Comparison of ENCODE assay signal across 16 cellular contexts in the genomic region with DNA sequence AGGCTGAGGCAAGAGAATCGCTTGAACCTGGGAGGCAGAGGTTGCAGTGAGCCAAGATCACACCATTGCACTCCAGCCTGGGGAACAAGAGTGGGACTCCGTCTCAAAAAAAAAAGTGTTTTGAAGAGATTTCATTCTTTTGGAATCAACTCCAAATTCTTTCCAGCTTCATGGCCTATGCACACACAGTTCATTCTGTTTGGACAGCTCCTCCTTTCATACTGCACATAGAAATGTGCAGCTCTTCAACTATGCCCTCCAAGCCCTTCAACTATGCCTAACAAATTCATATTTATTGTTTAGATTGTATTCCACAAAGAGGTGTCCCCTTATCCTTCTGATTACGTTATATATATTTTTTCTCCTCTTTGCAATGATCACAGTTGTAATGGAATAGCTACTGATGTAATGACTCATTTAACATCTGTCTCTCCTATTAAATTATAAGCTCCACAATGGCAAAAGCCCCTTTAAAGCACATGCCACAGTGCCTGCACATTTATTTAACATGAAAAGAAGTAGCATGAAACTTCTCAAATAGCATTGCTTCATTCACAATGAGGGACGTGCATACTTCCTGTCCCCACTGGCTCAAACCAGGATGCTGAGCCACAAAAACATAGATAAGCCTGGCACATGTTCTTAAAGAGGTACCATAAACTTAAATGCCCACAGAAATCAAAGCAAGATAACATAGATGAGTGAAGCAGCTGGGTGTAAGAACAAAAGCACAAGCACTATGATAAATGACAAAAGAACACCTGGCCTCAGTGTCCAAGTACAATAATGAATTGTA. TPM values are rescaled to one million over a fixed set of nuclear protein-coding genes. Genes with fewer than 3 reads are reported as not detected.
DNase-seq lines count a peak whose midpoint lies in the region; ATAC-seq and TF ChIP-seq lines count a peak whose summit lies in the region.
"Had no signal": no experiment of that assay in that cellular context is flagged by ENCODE, and none has a peak within 500 bp of the region (broad histone marks: within the 10 kb centered on the region; RNA-seq: fewer than 3 reads in every experiment).

No MANE protein-coding gene starts in this region.

- no peak for ATAC-seq in stimulated activated effector memory CD8-positive, alpha-beta T cell treated with anti-CD3 and anti-CD28 coated beads, Interleukin-12 subunit alpha, Interleukin-12 subunit beta, amount 100 ng/mL, for 72 hours
- ATAC-seq in HG03378 (IDR thresholded peaks at IDR 0.05; ENCODE audit: unreplicated experiment) (no peak), HG03457 (IDR thresholded peaks at IDR 0.05; ENCODE audit: unreplicated experiment) (no peak)
- ATAC-seq: activated naive CD4-positive, alpha-beta T cell treated with anti-CD3 and anti-CD28 coated beads, Interleukin-2, amount 50 U/mL, for 72 hours; gastroesophageal sphincter had no signal

- no peak overlapping the region for H3K27ac Mint-ChIP-seq in activated CD4-positive, alpha-beta memory T cell treated with anti-CD3 and anti-CD28 coated beads, Interleukin-2, amount 10 ng/mL, durations not matched to agents 7 days and 5 days
- no peak overlapping the region for H3K27ac Mint-ChIP-seq in activated CD4-positive, alpha-beta memory T cell treated with anti-CD3 and anti-CD28 coated beads for 36 hours
- peak overlapping the region; percentile 8 for H3K27ac Mint-ChIP-seq in stimulated activated effector memory CD8-positive, alpha-beta T cell treated with anti-CD3 and anti-CD28 coated beads, Interleukin-12 subunit alpha, Interleukin-12 subunit beta, amount 100 ng/mL, for 72 hours
- H3K27ac Mint-ChIP-seq: activated naive CD4-positive, alpha-beta T cell treated with anti-CD3 and anti-CD28 coated beads, Interleukin-2, amount 50 U/mL, for 72 hours had no signal

- CTCF ChIA-PET in activated CD4-positive, alpha-beta memory T cell treated with anti-CD3 and anti-CD28 coated beads, Interleukin-2, amount 10 ng/mL, durations not matched to agents 7 days and 5 days (lab: Charles Lee), result interaction anchor here (1.3 to 6.5 kb wide), 2 partner anchors 24 to 48 kb away, joined by 5 to 65 read pairs; no protein-coding TSS in a partner anchor
- CTCF ChIA-PET in activated CD4-positive, alpha-beta memory T cell treated with anti-CD3 and anti-CD28 coated beads for 36 hours (lab: Charles Lee), result interaction anchor here (0.6 to 1.1 kb wide), 2 partner anchors 23 to 65 kb away, joined by 4 read pairs; no protein-coding TSS in a partner anchor

- H3K4me1 Mint-ChIP-seq in activated CD4-positive, alpha-beta memory T cell treated with anti-CD3 and anti-CD28 coated beads, Interleukin-2, amount 10 ng/mL, durations not matched to agents 7 days and 5 days, result peaks cover 39% of the 10 kb centered on the region
- H3K4me1 Mint-ChIP-seq in activated CD4-positive, alpha-beta memory T cell treated with anti-CD3 and anti-CD28 coated beads for 36 hours (ENCODE audit: low read depth), result peaks cover 25% of the 10 kb centered on the region
- peaks cover 39% of the 10 kb centered on the region for H3K4me1 Mint-ChIP-seq in stimulated activated effector memory CD8-positive, alpha-beta T cell treated with anti-CD3 and anti-CD28 coated beads, Interleukin-12 subunit alpha, Interleukin-12 subunit beta, amount 100 ng/mL, for 72 hours

- no peaks in the 10 kb centered on the region for H3K27me3 Mint-ChIP-seq in activated CD4-positive, alpha-beta memory T cell treated with anti-CD3 and anti-CD28 coated beads, Interleukin-2, amount 10 ng/mL, durations not matched to agents 7 days and 5 days
- no peaks in the 10 kb centered on the region for H3K27me3 Mint-ChIP-seq in activated CD4-positive, alpha-beta memory T cell treated with anti-CD3 and anti-CD28 coated beads for 36 hours

- DNase-seq in activated CD4-positive, alpha-beta memory T cell treated with anti-CD3 and anti-CD28 coated beads, Interleukin-2, amount 10 ng/mL, durations not matched to agents 7 days and 5 days, result peak; percentile 31
- DNase-seq in activated CD4-positive, alpha-beta memory T cell treated with anti-CD3 and anti-CD28 coated beads for 36 hours, result no peak
- peak; percentile 32 for DNase-seq in NCI-H69 (lab: John Stamatoyannopoulos, UW)
- peak; percentile 26 for DNase-seq in choroid plexus epithelial cell (ENCODE audit: low read depth)
- DNase-seq in stimulated activated effector memory CD8-positive, alpha-beta T cell treated with anti-CD3 and anti-CD28 coated beads, Interleukin-12 subunit alpha, Interleukin-12 subunit beta, amount 100 ng/mL, for 72 hours (ENCODE audit: low spot score in 2 of 2), result no peak
- DNase-seq in NOMO-1 treated with DMSO at 0.1 percent for 48 hours (lab: John Stamatoyannopoulos, UW; ENCODE audit: unreplicated experiment), result no peak
- DNase-seq: islet precursor cell, NCI-H1105, NCI-H526 treated with DMSO at 0.1 percent for 48 hours, occipital lobe, SHP77 had no signal

- H3K4me3 ChIP-seq in choroid plexus epithelial cell (ENCODE audit: low read depth, low read length), result no peak overlapping the region
- H3K4me3 ChIP-seq: cardiac muscle cell, gastroesophageal sphincter had no signal

- POLR2A ChIA-PET in activated CD4-positive, alpha-beta memory T cell treated with anti-CD3 and anti-CD28 coated beads, Interleukin-2, amount 10 ng/mL, durations not matched to agents 7 days and 5 days (lab: Charles Lee), result interaction anchor here (2.2 kb wide), 1 partner anchor 22 kb away, joined by 15 read pairs; no protein-coding TSS in a partner anchor
- POLR2A ChIA-PET in activated CD4-positive, alpha-beta memory T cell treated with anti-CD3 and anti-CD28 coated beads for 36 hours (lab: Charles Lee), result no interaction called here

- no peak overlapping the region for H3K4me3 Mint-ChIP-seq in activated CD4-positive, alpha-beta memory T cell treated with anti-CD3 and anti-CD28 coated beads, Interleukin-2, amount 10 ng/mL, durations not matched to agents 7 days and 5 days
- no peak overlapping the region for H3K4me3 Mint-ChIP-seq in activated CD4-positive, alpha-beta memory T cell treated with anti-CD3 and anti-CD28 coated beads for 36 hours
- H3K4me3 Mint-ChIP-seq in stimulated activated effector memory CD8-positive, alpha-beta T cell treated with anti-CD3 and anti-CD28 coated beads, Interleukin-12 subunit alpha, Interleukin-12 subunit beta, amount 100 ng/mL, for 72 hours, result no peak overlapping the region

- intact Hi-C loops in activated CD4-positive, alpha-beta memory T cell treated with anti-CD3 and anti-CD28 coated beads for 36 hours (cut with micrococcal nuclease), result no loop called here

- TF ChIP-seq CTCF in choroid plexus epithelial cell (conservative IDR thresholded peaks at IDR 0.05; ENCODE audit: low read depth, low read length), result no peak

- H3K9me3 Mint-ChIP-seq in activated CD4-positive, alpha-beta memory T cell treated with anti-CD3 and anti-CD28 coated beads, Interleukin-2, amount 10 ng/mL, durations not matched to agents 7 days and 5 days, result no peaks in the 10 kb centered on the region
- H3K9me3 Mint-ChIP-seq in activated CD4-positive, alpha-beta memory T cell treated with anti-CD3 and anti-CD28 coated beads for 36 hours, result no peaks in the 10 kb centered on the region
- no peaks in the 10 kb centered on the region for H3K9me3 Mint-ChIP-seq in stimulated activated effector memory CD8-positive, alpha-beta T cell treated with anti-CD3 and anti-CD28 coated beads, Interleukin-12 subunit alpha, Interleukin-12 subunit beta, amount 100 ng/mL, for 72 hours
- H3K9me3 Mint-ChIP-seq: activated naive CD4-positive, alpha-beta T cell treated with anti-CD3 and anti-CD28 coated beads, Interleukin-2, amount 50 U/mL, for 72 hours had no signal

- peaks cover 43% of the 10 kb centered on the region for H3K36me3 Mint-ChIP-seq in activated CD4-positive, alpha-beta memory T cell treated with anti-CD3 and anti-CD28 coated beads, Interleukin-2, amount 10 ng/mL, durations not matched to agents 7 days and 5 days (ENCODE audit: low read depth)
- H3K36me3 Mint-ChIP-seq in activated CD4-positive, alpha-beta memory T cell treated with anti-CD3 and anti-CD28 coated beads for 36 hours, result peaks cover 24% of the 10 kb centered on the region
- H3K36me3 Mint-ChIP-seq in stimulated activated effector memory CD8-positive, alpha-beta T cell treated with anti-CD3 and anti-CD28 coated beads, Interleukin-12 subunit alpha, Interleukin-12 subunit beta, amount 100 ng/mL, for 72 hours, result peaks cover 70% of the 10 kb centered on the region

RNA-seq across cellular contexts. Expression of a gene that starts 4.0 kb away (rescaled TPM):
- 10 to 100 TPM; 26.6 to 28.1 TPM for total RNA-seq in activated CD4-positive, alpha-beta memory T cell treated with anti-CD3 and anti-CD28 coated beads, Interleukin-2, amount 10 ng/mL, durations not matched to agents 7 days and 5 days
- total RNA-seq in activated CD4-positive, alpha-beta memory T cell treated with anti-CD3 and anti-CD28 coated beads for 36 hours, result 10 to 100 TPM; 26.4 to 32.0 TPM

RNA-seq across cellular contexts. Expression of a gene that starts 28.4 kb away (rescaled TPM):
- total RNA-seq in activated CD4-positive, alpha-beta memory T cell treated with anti-CD3 and anti-CD28 coated beads, Interleukin-2, amount 10 ng/mL, durations not matched to agents 7 days and 5 days, result 1 to 10 TPM; 8.7 to 9.3 TPM
- 1 to 10 TPM; 1.5 TPM for total RNA-seq in activated CD4-positive, alpha-beta memory T cell treated with anti-CD3 and anti-CD28 coated beads for 36 hours

Comparison
In these comparisons a context has a peak if more than half of its experiments do, and no peak if none do; other contexts are left out.
1. DNase-seq: peak in activated CD4-positive, alpha-beta memory T cell treated with anti-CD3 and anti-CD28 coated beads, Interleukin-2, amount 10 ng/mL, durations not matched to agents 7 days and 5 days (single experiment), NCI-H69 (single experiment) and choroid plexus epithelial cell (single experiment); none in activated CD4-positive, alpha-beta memory T cell treated with anti-CD3 and anti-CD28 coated beads for 36 hours (single experiment), stimulated activated effector memory CD8-positive, alpha-beta T cell treated with anti-CD3 and anti-CD28 coated beads, Interleukin-12 subunit alpha, Interleukin-12 subunit beta, amount 100 ng/mL, for 72 hours (0 of 2) and NOMO-1 treated with DMSO at 0.1 percent for 48 hours (single experiment).